10 cellular contexts compared by ENCODE assay signal in genomic region chr12:28222081-28222700, GRCh38. TPM values are rescaled to one million over a fixed set of nuclear protein-coding genes. Genes with fewer than 3 reads are reported as not detected.
A peak's percentile ranks its signal among the peaks of the same experiment; 100 is the strongest.
DNase-seq lines count a peak whose midpoint lies in the region; ATAC-seq and TF ChIP-seq lines count a peak whose summit lies in the region.
"Had no signal": no experiment of that assay in that cellular context is flagged by ENCODE, and none has a peak within 500 bp of the region (broad histone marks: within the 10 kb centered on the region; RNA-seq: fewer than 3 reads in every experiment).

No MANE protein-coding gene starts in this region.

- H3K4me3 ChIP-seq in mucosa of descending colon, result no peak overlapping the region
- no peak overlapping the region for H3K4me3 ChIP-seq in Caco-2 (ENCODE audit: low read depth, low read length)

- ATAC-seq in T-helper 17 cell, result peak; percentile 78
- peak; percentile 38 for ATAC-seq in mucosa of descending colon
- no peak for ATAC-seq in HG02763 (IDR thresholded peaks at IDR 0.05; ENCODE audit: unreplicated experiment)

- H3K4me3 Mint-ChIP-seq in T-helper 17 cell, result peak overlapping the region; percentile 15
- no peak overlapping the region for H3K4me3 Mint-ChIP-seq in Caco-2 (ENCODE audit: unreplicated experiment)
- H3K4me3 Mint-ChIP-seq in HFFc6, result no peak overlapping the region

- no peaks in the 10 kb centered on the region for H3K36me3 ChIP-seq in mucosa of descending colon (ENCODE audit: low read depth)
- no peaks in the 10 kb centered on the region; the same call in 1 of the 2 replicates for H3K36me3 ChIP-seq in Caco-2 (ENCODE audit: control insufficient read depth, insufficient read depth, low read length)

- CTCF ChIA-PET in Caco-2 (lab: Charles Lee), result no interaction called here

- H3K36me3 Mint-ChIP-seq in T-helper 17 cell (ENCODE audit: low read depth) (no peaks in the 10 kb centered on the region), Caco-2 (ENCODE audit: insufficient read depth, unreplicated experiment) (no peaks in the 10 kb centered on the region), HFFc6 (ENCODE audit: low read depth) (peaks cover 13% of the 10 kb centered on the region)

- POLR2A ChIA-PET in Caco-2 (lab: Charles Lee), result no interaction called here

- TF ChIP-seq CTCF in mucosa of descending colon (IDR thresholded peaks at IDR 0.05), result no peak
- no peak for TF ChIP-seq CTCF in Caco-2 (IDR thresholded peaks at IDR 0.05; ENCODE audit: insufficient read depth in 1 of 2, low read depth in 1 of 2, low read length in 1 of 2, severe bottlenecking in 1 of 2, unreplicated experiment in 1 of 2)
- TF ChIP-seq CTCF in HFFc6 (IDR thresholded peaks at IDR 0.05), result no peak

- intact Hi-C loops in mucosa of descending colon (cut with DNase I, micrococcal nuclease), result no loop called here
- intact Hi-C loops in Caco-2 (cut with micrococcal nuclease; ENCODE audit: unreplicated experiment), result no loop called here

- no peaks in the 10 kb centered on the region for H3K27me3 ChIP-seq in Caco-2 (replicated peaks; ENCODE audit: control insufficient read depth, insufficient read depth, low read length)

- BruUV-seq in Caco-2 (replicated peaks; lab: Mats Ljungman, UMichigan), result no TSS peak

- peak overlapping the region; percentile 90 for H3K27ac Mint-ChIP-seq in T-helper 17 cell
- H3K27ac Mint-ChIP-seq in Caco-2 (ENCODE audit: unreplicated experiment), result no peak overlapping the region
- no peak overlapping the region for H3K27ac Mint-ChIP-seq in HFFc6

- H3K27me3 Mint-ChIP-seq in T-helper 17 cell, result no peaks in the 10 kb centered on the region
- peaks cover 5% of the 10 kb centered on the region for H3K27me3 Mint-ChIP-seq in Caco-2 (ENCODE audit: insufficient read depth, unreplicated experiment)
- H3K27me3 Mint-ChIP-seq in HFFc6 (ENCODE audit: insufficient read depth), result no peaks in the 10 kb centered on the region; the same call in 1 of the 2 replicates

- H3K9me3 ChIP-seq in T-helper 17 cell (ENCODE audit: control insufficient read depth, low read length, poor library complexity, severe bottlenecking) (no peaks in the 10 kb centered on the region), mucosa of descending colon (peaks cover 4% of the 10 kb centered on the region), Caco-2 (no peaks in the 10 kb centered on the region)

- H3K4me1 Mint-ChIP-seq in T-helper 17 cell (peaks cover 45% of the 10 kb centered on the region), Caco-2 (ENCODE audit: low read depth, unreplicated experiment) (peaks cover 8% of the 10 kb centered on the region), HFFc6 (ENCODE audit: low read depth) (peaks cover 8% of the 10 kb centered on the region)

- H3K4me1 ChIP-seq in mucosa of descending colon (ENCODE audit: low read depth) (peaks cover 4% of the 10 kb centered on the region), Caco-2 (no peaks in the 10 kb centered on the region; the same call in 1 of the 2 replicates)

- peaks cover 13% of the 10 kb centered on the region for H3K9me3 Mint-ChIP-seq in Caco-2 (ENCODE audit: unreplicated experiment)
- 0 out of 2 replicates have a peak, but pooled peaks cover 4% of the 10 kb centered on the region for H3K9me3 Mint-ChIP-seq in HFFc6

- DNase-seq in T-helper 17 cell (peak in 2 of 3 donors; percentile 20 to 26), mucosa of descending colon (peak in 2 of 3 donors; percentile 24 to 36), Caco-2 (no peak), GM19240 (ENCODE audit: insufficient read length, low spot score) (no peak), HFFc6 (no peak)
- peak; percentile 64 for DNase-seq in activated T-cell treated with anti-CD3 and anti-CD28 coated beads, Interleukin-2, amount 50 U/mL, for 1 hour
- peak; percentile 64 to 69 for DNase-seq in stimulated activated CD8-positive, alpha-beta memory T cell treated with anti-CD3 and anti-CD28 coated beads, Interleukin-7, amount 100 ng/mL, for 4 hours (ENCODE audit: low read depth in 2 of 2)
- DNase-seq: EL, NCI-H1436 treated with DMSO at 0.1 percent for 48 hours had no signal

RNA-seq across cellular contexts. Expression of gene CCDC91, which starts 31.9 kb away (rescaled TPM):
- total RNA-seq in T-helper 17 cell (10 to 100 TPM; 62.5 to 65.3 TPM), mucosa of descending colon (10 to 100 TPM; 25.0 to 42.5 (median 27.8) TPM), Caco-2 (2022) (21.2 and 21.6 TPM in 2 replicates)
- total RNA-seq in HFFc6 (2021; fragmentation: NEBNext Ultra II Directional; extraction: Animal tissue kit (Norgen Biotek cat#: 25700)), result 10 to 100 TPM; 14.7 to 17.3 (median 16.7) TPM

Comparison
In these comparisons a context has a peak if more than half of its experiments do, and no peak if none do; other contexts are left out.
1. DNase-seq: peak in T-helper 17 cell (2 of 3), activated T-cell treated with anti-CD3 and anti-CD28 coated beads, Interleukin-2, amount 50 U/mL, for 1 hour (single experiment), mucosa of descending colon (2 of 3) and stimulated activated CD8-positive, alpha-beta memory T cell treated with anti-CD3 and anti-CD28 coated beads, Interleukin-7, amount 100 ng/mL, for 4 hours (2 of 2); none in Caco-2 (0 of 2), GM19240 (single experiment) and HFFc6 (single experiment).